Comparison of ENCODE assay signal across 26 cellular contexts in genomic region chr20:14193443-14193842, GRCh38.
"Had no signal": no experiment of that assay in that cellular context is flagged by ENCODE, and none has a peak within 500 bp of the region (broad histone marks: within the 10 kb centered on the region; RNA-seq: fewer than 3 reads in every experiment).

No MANE protein-coding gene starts in this region.

- H3K4me3 Mint-ChIP-seq: activated T-cell treated with anti-CD3 and anti-CD28 coated beads, Interleukin-2, amount 50 U/mL, for 24 hours; dendritic cell treated with granulocyte-macrophage colony-stimulating factor and Interleukin-4, amounts not matched to agents 40 ng/mL and 50 ng/mL, for 4 days; immature natural killer cell; mesothelial cell of epicardium; naive B cell; nephron progenitor cell; stimulated activated memory B cell treated with anti-CD40 and anti-IgM and Interleukin-4, amounts not matched to agents 10 μg/mL and 1 μg/mL and 100 μg/mL, for 72 hours; stimulated activated naive CD8-positive, alpha-beta T cell treated with anti-CD3 and anti-CD28 coated beads, Interleukin-15, amount 100 ng/mL, for 72 hours had no signal

- H3K27me3 ChIP-seq: brain microvascular endothelial cell, gastrocnemius medialis, ovary, thyroid gland, upper lobe of right lung had no signal

- DNase-seq: activated CD4-positive, alpha-beta T cell treated with anti-CD3 and anti-CD28 coated beads for 4 hours; activated CD4-positive, alpha-beta T cell treated with anti-CD3 and anti-CD28 coated beads, Interleukin-2, amount 50 U/mL, for 48 hours; activated CD8-positive, alpha-beta memory T cell treated with anti-CD3 and anti-CD28 coated beads, Interleukin-2, amount 50 U/mL, for 48 hours; activated gamma-delta T cell; activated naive CD4-positive, alpha-beta T cell treated with anti-CD3 and anti-CD28 coated beads, Interleukin-2, amount 50 U/mL, for 16 hours; activated T-cell treated with anti-CD3 and anti-CD28 coated beads, Interleukin-2, amount 50 U/mL, for 24 hours; amniotic stem cell; brain microvascular endothelial cell; gastrocnemius medialis; glutamatergic neuron; immature natural killer cell; kidney; left colon; naive B cell; nephron progenitor cell; ovary; stimulated activated CD4-positive, alpha-beta T cell treated with anti-CD3 and anti-CD28 coated beads, Interleukin-4, amount 100 ng/mL, for 4 hours; stimulated activated CD8-positive, alpha-beta memory T cell treated with anti-CD3 and anti-CD28 coated beads, Interleukin-4, amount 100 ng/mL, for 48 hours; stimulated activated naive CD8-positive, alpha-beta T cell treated with anti-CD3 and anti-CD28 coated beads, Interleukin-15, amount 100 ng/mL, for 72 hours; thyroid gland; upper lobe of right lung had no signal

- H3K9me3 ChIP-seq: gastrocnemius medialis, ovary, thyroid gland, upper lobe of right lung had no signal

- H3K36me3 Mint-ChIP-seq: immature natural killer cell; mesothelial cell of epicardium; naive B cell; stimulated activated memory B cell treated with anti-CD40 and anti-IgM and Interleukin-4, amounts not matched to agents 10 μg/mL and 1 μg/mL and 100 μg/mL, for 72 hours had no signal

- H3K36me3 ChIP-seq: brain microvascular endothelial cell, gastrocnemius medialis, ovary, thyroid gland, upper lobe of right lung had no signal

- H3K4me3 ChIP-seq: gastrocnemius medialis, ovary, skin epidermis, thyroid gland, upper lobe of right lung had no signal

- H3K27me3 Mint-ChIP-seq: activated T-cell treated with anti-CD3 and anti-CD28 coated beads, Interleukin-2, amount 50 U/mL, for 24 hours; dendritic cell treated with granulocyte-macrophage colony-stimulating factor and Interleukin-4, amounts not matched to agents 40 ng/mL and 50 ng/mL, for 4 days; progenitor cell of endocrine pancreas; stimulated activated memory B cell treated with anti-CD40 and anti-IgM and Interleukin-4, amounts not matched to agents 10 μg/mL and 1 μg/mL and 100 μg/mL, for 72 hours; stimulated activated naive CD8-positive, alpha-beta T cell treated with anti-CD3 and anti-CD28 coated beads, Interleukin-15, amount 100 ng/mL, for 72 hours had no signal

- H3K4me1 ChIP-seq: thyroid gland had no signal

- H3K4me1 Mint-ChIP-seq: immature natural killer cell; naive B cell; stimulated activated memory B cell treated with anti-CD40 and anti-IgM and Interleukin-4, amounts not matched to agents 10 μg/mL and 1 μg/mL and 100 μg/mL, for 72 hours; stimulated activated naive CD8-positive, alpha-beta T cell treated with anti-CD3 and anti-CD28 coated beads, Interleukin-15, amount 100 ng/mL, for 72 hours had no signal

- H3K9me3 Mint-ChIP-seq: dendritic cell treated with granulocyte-macrophage colony-stimulating factor and Interleukin-4, amounts not matched to agents 40 ng/mL and 50 ng/mL, for 4 days; mesothelial cell of epicardium; nephron progenitor cell had no signal

- H3K27ac ChIP-seq: brain microvascular endothelial cell, gastrocnemius medialis, ovary, skin epidermis, thyroid gland, upper lobe of right lung had no signal

- H3K27ac Mint-ChIP-seq: activated T-cell treated with anti-CD3 and anti-CD28 coated beads, Interleukin-2, amount 50 U/mL, for 24 hours; dendritic cell treated with granulocyte-macrophage colony-stimulating factor and Interleukin-4, amounts not matched to agents 40 ng/mL and 50 ng/mL, for 4 days; immature natural killer cell; mesothelial cell of epicardium; naive B cell; nephron progenitor cell; progenitor cell of endocrine pancreas; stimulated activated memory B cell treated with anti-CD40 and anti-IgM and Interleukin-4, amounts not matched to agents 10 μg/mL and 1 μg/mL and 100 μg/mL, for 72 hours; stimulated activated naive CD8-positive, alpha-beta T cell treated with anti-CD3 and anti-CD28 coated beads, Interleukin-15, amount 100 ng/mL, for 72 hours had no signal
